8 cellular contexts compared by ENCODE assay signal in genomic region chr5:36879274-36880033, GRCh38. TPM values are rescaled to one million over a fixed set of nuclear protein-coding genes. Genes with fewer than 3 reads are reported as not detected.
A peak's percentile ranks its signal among the peaks of the same experiment; 100 is the strongest.
DNase-seq lines count a peak whose midpoint lies in the region; ATAC-seq, FAIRE-seq and TF ChIP-seq lines count a peak whose summit lies in the region.

No MANE protein-coding gene starts in this region.

- BruUV-seq in K562 (replicated peaks; lab: Mats Ljungman, UMichigan): no TSS peak

- CTCF ChIA-PET in K562 (lab: Yijun Ruan, JAX; ENCODE audit: low intra/inter-chr PET ratio): interaction anchor here (1.0 kb wide), 1 partner anchor 64 kb away, joined by 3 read pairs; no protein-coding TSS in a partner anchor

- TF ChIP-seq EP300 in K562 (IDR thresholded peaks at IDR 0.05; ENCODE audit: low read length): no peak

- H3K36me3 ChIP-seq in right atrium auricular region (no peaks in the 10 kb centered on the region), K562 (ENCODE audit: control insufficient read depth, insufficient read depth, low read length) (no peaks in the 10 kb centered on the region), mesodermal cell (ENCODE audit: control insufficient read depth, insufficient read depth, low read length) (no peaks in the 10 kb centered on the region)

- TF ChIP-seq POLR2A in K562 (conservative IDR thresholded peaks at IDR 0.05): no peak

- FAIRE-seq in K562 (lab: Jason Lieb, UNC): no peak

- H3K4me3 ChIP-seq in right atrium auricular region (peak overlapping the region; percentile 69 to 98), K562 (peak overlapping the region; percentile 93), mesodermal cell (ENCODE audit: extremely low read depth, insufficient read depth, low read length, poor library complexity, severe bottlenecking) (peak overlapping the region; percentile 94)

- TF ChIP-seq CTCF in right atrium auricular region (IDR thresholded peaks at IDR 0.05) (no peak), K562 (IDR thresholded peaks at IDR 0.05 in 2 of 3, conservative IDR thresholded peaks at IDR 0.05 in 1 of 3; ENCODE audit: insufficient read depth in 2 of 3, low read depth in 1 of 3, low read length in 3 of 3) (no peak)

- H3K27ac ChIP-seq in right atrium auricular region (peak overlapping the region; percentile 99), K562 (ENCODE audit: extremely low read depth, low read depth, low read length) (no peak overlapping the region; the same call in 2 of the 3 replicates), mesodermal cell (ENCODE audit: low read depth, low read length, severe bottlenecking) (peak overlapping the region; percentile 47)

- peaks cover 99% of the 10 kb centered on the region for H3K79me2 ChIP-seq in K562 (ENCODE audit: control insufficient read depth, insufficient read depth, low read length)

- H3K9me3 ChIP-seq in right atrium auricular region (no peaks in the 10 kb centered on the region), K562 (replicated peaks; ENCODE audit: control insufficient read depth, insufficient read depth, low read depth, low read length) (no peaks in the 10 kb centered on the region), mesodermal cell (ENCODE audit: control insufficient read depth, low read length) (no peaks in the 10 kb centered on the region)

- H4K20me1 ChIP-seq in K562 (replicated peaks; ENCODE audit: control insufficient read depth, insufficient read depth, low read length): peaks cover 12% of the 10 kb centered on the region; the same call in 1 of the 2 replicates

- ATAC-seq in left ventricle myocardium superior (no peak), K562 (no peak), HG03342 (IDR thresholded peaks at IDR 0.05; ENCODE audit: unreplicated experiment) (no peak)

- H3K4me1 ChIP-seq in right atrium auricular region (peaks cover 0 to 48% of the 10 kb centered on the region in 2 donors), K562 (replicated peaks in 1 of 2; ENCODE audit: control insufficient read depth in 2 of 2, insufficient read depth in 2 of 2, low read length in 2 of 2) (peaks cover 13 to 19% of the 10 kb centered on the region in 2 experiments; a peak in 4 of 5 replicates), mesodermal cell (ENCODE audit: control insufficient read depth, insufficient read depth, low read length, poor library complexity, severe bottlenecking) (no peaks in the 10 kb centered on the region)

- 4% methylated on average over 2 of the region's 2 CpGs for WGBS in K562 (ENCODE audit: insufficient coverage, low coverage, missing lambda C conversion rate)
- no CpG with 5 or more reads among the region's 2 CpGs for WGBS in mesodermal cell (ENCODE audit: insufficient coverage in 2 of 2), 2 experiments

- no peaks in the 10 kb centered on the region for H3K27me3 ChIP-seq in right atrium auricular region
- no peaks in the 10 kb centered on the region for H3K27me3 ChIP-seq in K562 (ENCODE audit: control insufficient read depth in 2 of 2, insufficient read depth in 2 of 2, low read length in 2 of 2)

- H3K9ac ChIP-seq in K562 (ENCODE audit: insufficient read depth in 1 of 2, low read depth in 2 of 2, low read length in 2 of 2): peak overlapping the region in 1 of 2 experiments; percentile 87; a peak in 2 of 4 replicates

- H3K4me2 ChIP-seq in K562 (ENCODE audit: insufficient read depth, low read length): peak overlapping the region; percentile 98

- in situ Hi-C loops in K562 (cut with MboI) (no loop called here), G401 (cut with HindIII; ENCODE audit: low sequenced_read_pairs) (no loop called here)

- H3K9me1 ChIP-seq in K562 (ENCODE audit: control insufficient read depth, insufficient read depth, low read length): no peaks in the 10 kb centered on the region

- H2AFZ ChIP-seq in K562 (ENCODE audit: low read depth, low read length): no peak overlapping the region

- DNase-seq in right atrium auricular region (ENCODE audit: low spot score): no peak
- no peak for DNase-seq in left ventricle myocardium superior
- no peak for DNase-seq in K562 (ENCODE audit: extremely low read depth in 1 of 4, low spot score in 3 of 4)
- DNase-seq in G401 (ENCODE audit: low spot score): no peak
- no peak for DNase-seq in foreskin melanocyte
- no peak for DNase-seq in DMS79 (lab: John Stamatoyannopoulos, UW)

- POLR2A ChIA-PET in K562 (lab: Yijun Ruan, JAX): no interaction called here

- intact Hi-C loops in left ventricle myocardium superior (cut with micrococcal nuclease): loop anchor here (10.0 kb wide), 1 partner anchor 65 kb away; no protein-coding TSS in a partner anchor
- intact Hi-C loops in K562 (cut with micrococcal nuclease): loop anchor here (2.0 to 10.0 kb wide), 3 partner anchors 65 to 645 kb away; partner anchors contain the start of genes NUP155 and WDR70

- TF ChIP-seq RAD21 in K562 (CRISPR knock-in tag; conservative IDR thresholded peaks at IDR 0.05 in 1 of 2, IDR thresholded peaks at IDR 0.05 in 1 of 2): no peak

TF ChIP-seq in K562, 482 proteins besides CTCF, POLR2A, EP300 and RAD21:
- 0 out of 2 replicates have a peak, but pooled peaks have one; percentile 46 for TF ChIP-seq SMARCC2 (IDR thresholded peaks at IDR 0.05; ENCODE audit: low read depth)
- TF ChIP-seq BMI1 (IDR thresholded peaks at IDR 0.05; ENCODE audit: low read length): no peak
- TF ChIP-seq RBFOX2 (IDR thresholded peaks at IDR 0.05; ENCODE audit: low read depth, low read length): peak; percentile 4
- TF ChIP-seq SMARCE1 (IDR thresholded peaks at IDR 0.05): no peak
- no peak for TF ChIP-seq E2F6 (IDR thresholded peaks at IDR 0.05; ENCODE audit: borderline replicate concordance in 1 of 2, extremely low read depth in 1 of 2, insufficient read depth in 1 of 2, insufficient read length in 1 of 2, low read depth in 1 of 2, low read length in 1 of 2, poor library complexity in 1 of 2, severe bottlenecking in 1 of 2)
- no peak for TF ChIP-seq GABPA (tag; conservative IDR thresholded peaks at IDR 0.05; ENCODE audit: low read depth)
- no peak for TF ChIP-seq POLR2H (tag; IDR thresholded peaks at IDR 0.05; ENCODE audit: low read depth)

RNA-seq across cellular contexts. Expression of gene NIPBL, which starts 2.9 kb away (rescaled TPM):
- total RNA-seq in right atrium auricular region (10 to 100 TPM; 32.3 to 43.1 TPM), left ventricle myocardium superior (36.7 TPM), K562 (2014; rRNA removed) (26.1 and 27.9 TPM in 2 replicates), K562 (2014; rRNA removed; fragmentation: Illumina TruSeq; extraction: Trizol) (38.9 and 48.7 TPM in 2 replicates), K562 (2015; rRNA removed; fragmentation: Illumina TruSeq; extraction: Trizol) (37.9 and 42.3 TPM in 2 replicates), K562 (2021) (56.7 and 56.9 TPM in 2 replicates)
- 63.5 and 179 TPM in 2 replicates for total RNA-seq in K562 (2011; cell fraction: chromatin; rRNA removed; ENCODE audit: low replicate concordance)
- 22.7 and 38.0 TPM in 2 replicates for total RNA-seq in K562 (2011; cell fraction: nucleolus; rRNA removed)
- 72.7 and 138 TPM in 2 replicates for total RNA-seq in K562 (2011; cell fraction: nucleoplasm; rRNA removed)
- polyA plus RNA-seq in K562 (2011; rRNA removed) (45.0 and 50.6 TPM in 2 replicates), K562 (2014; fragmentation: Illumina TruSeq; extraction: Trizol) (31.6 and 39.1 TPM in 2 replicates), K562 (2014; fragmentation: Nextera tagmentation; extraction: Ambion mirVana) (10 to 100 TPM; 12.9 to 15.6 TPM), K562 (2014; rRNA removed) (20.8 and 26.2 TPM in 2 replicates)
- polyA plus RNA-seq in K562 (2011; cell fraction: cytosol; rRNA removed): 28.7 and 31.9 TPM in 2 replicates
- polyA plus RNA-seq in K562 (2011; cell fraction: nucleus; rRNA removed): 93.7 and 95.8 TPM in 2 replicates
- 25.7 and 27.0 TPM in 2 replicates for polyA plus RNA-seq in K562 (2012)
- 186 and 237 TPM in 2 replicates for polyA minus RNA-seq in K562 (2011; rRNA and poly(A)+ RNA removed)
- 43.8 and 51.4 TPM in 2 replicates for polyA minus RNA-seq in K562 (2011; cell fraction: cytosol; rRNA and poly(A)+ RNA removed)
- polyA minus RNA-seq in K562 (2011; cell fraction: nucleus; rRNA and poly(A)+ RNA removed): 75.4 and 141 TPM in 2 replicates
- 49.0 TPM for polyA plus RNA-seq in mesodermal cell (2013, experiment 1 of 2)
- 39.9 TPM for polyA plus RNA-seq in mesodermal cell (2013, experiment 2 of 2)
- 16.1 and 33.2 TPM in 2 replicates for total RNA-seq in G401 (2014; rRNA removed; shearing (Covaris generic))
